Comparison of ENCODE assay signal across 18 cellular contexts in the genomic region with DNA sequence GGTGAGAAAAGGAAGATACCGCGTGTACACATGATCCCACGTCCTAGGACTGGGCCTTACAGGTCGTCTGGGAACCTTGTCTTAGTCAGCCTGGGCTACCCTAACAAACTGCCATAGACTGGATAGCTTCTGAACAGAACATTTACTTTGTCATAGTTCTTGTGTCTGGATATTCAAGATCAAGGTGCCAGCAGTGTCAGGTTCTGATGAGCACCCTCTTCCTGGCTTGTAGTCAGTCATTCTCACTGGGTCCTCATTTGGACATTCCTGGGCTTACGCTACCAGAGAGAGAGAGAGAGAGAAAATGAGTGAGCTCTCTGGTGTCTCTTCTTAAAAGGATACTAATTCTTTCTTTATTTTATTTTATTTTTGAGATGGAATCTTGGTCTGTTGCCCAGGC.
"Had no signal": no experiment of that assay in that cellular context is flagged by ENCODE, and none has a peak within 500 bp of the region (broad histone marks: within the 10 kb centered on the region; RNA-seq: fewer than 3 reads in every experiment).

No MANE protein-coding gene starts in this region.

- H3K4me1 Mint-ChIP-seq: mesothelial cell of epicardium had no signal

- H3K9me3 Mint-ChIP-seq: mesothelial cell of epicardium; naive B cell; naive thymus-derived CD8-positive, alpha-beta T cell had no signal

- H3K4me3 Mint-ChIP-seq: mesothelial cell of epicardium; naive B cell; naive thymus-derived CD8-positive, alpha-beta T cell had no signal

- H3K36me3 Mint-ChIP-seq: mesothelial cell of epicardium; naive B cell; naive thymus-derived CD8-positive, alpha-beta T cell had no signal

- ATAC-seq: foreskin keratinocyte; gastroesophageal sphincter; heart right ventricle; left cardiac atrium; left lung; left ventricle myocardium superior; lower lobe of right lung; mucosa of descending colon; naive thymus-derived CD8-positive, alpha-beta T cell had no signal

- H3K27ac Mint-ChIP-seq: mesothelial cell of epicardium; naive B cell; naive thymus-derived CD8-positive, alpha-beta T cell had no signal

- DNase-seq: dermis blood vessel endothelial cell; dorsolateral prefrontal cortex; effector CD4-positive, alpha-beta T cell; effector memory CD4-positive, alpha-beta T cell; foreskin keratinocyte; head of caudate nucleus; heart right ventricle; hippocampal formation; left cardiac atrium; left lung; left ventricle myocardium superior; lower lobe of right lung; mesenchymal stem cell; mucosa of descending colon; naive B cell; naive thymus-derived CD8-positive, alpha-beta T cell had no signal
